Comparison of ENCODE assay signal across 8 cellular contexts in the genomic region with DNA sequence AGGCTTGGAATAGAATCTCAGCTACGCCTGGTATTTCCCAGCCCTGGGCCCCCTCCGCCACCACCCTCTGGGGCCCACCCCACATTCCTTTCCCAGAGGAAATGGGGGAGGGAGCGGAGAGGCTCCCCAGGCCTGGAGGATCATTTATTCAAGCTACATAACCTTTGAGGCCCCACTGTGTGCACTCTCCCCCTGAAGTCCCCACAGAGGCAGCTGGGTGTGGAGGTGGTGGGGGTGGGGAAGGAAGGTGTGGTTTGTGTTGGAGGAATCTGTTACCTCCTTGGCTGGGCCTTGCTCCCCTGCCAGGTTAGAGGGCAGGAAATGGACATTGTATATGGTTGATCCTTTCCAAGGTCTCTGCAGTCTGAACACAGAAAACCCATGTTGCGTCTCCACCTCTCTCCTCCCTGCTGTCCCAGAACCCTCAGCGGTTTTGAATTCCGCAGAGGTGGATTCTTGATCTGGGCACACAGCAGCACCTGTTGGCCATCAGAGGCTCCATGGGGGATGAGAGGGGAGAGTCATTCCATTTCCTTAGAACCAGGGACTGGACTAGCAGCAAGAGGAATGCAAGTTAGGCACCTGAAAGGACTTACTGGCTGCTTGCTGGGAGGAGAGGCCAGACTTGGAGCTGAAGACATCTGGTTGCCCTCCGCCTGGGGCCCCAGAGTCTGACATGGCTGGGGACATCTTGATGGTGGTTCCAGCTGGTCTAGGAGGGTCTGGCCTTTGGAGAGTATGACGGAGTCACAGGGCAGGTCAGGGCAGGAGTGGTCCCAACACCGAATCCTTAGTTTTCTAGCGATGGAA. TPM values are rescaled to one million over a fixed set of nuclear protein-coding genes. Genes with fewer than 3 reads are reported as not detected.
DNase-seq lines count a peak whose midpoint lies in the region; ATAC-seq and TF ChIP-seq lines count a peak whose summit lies in the region.

No MANE protein-coding gene starts in this region.

- H3K36me3 ChIP-seq in right atrium auricular region, result no peaks in the 10 kb centered on the region

- intact Hi-C loops in sciatic nerve (cut with DNase I), result no loop called here

- DNase-seq in GM03348 (ENCODE audit: low spot score) (peak; percentile 94), amniotic epithelial cell (ENCODE audit: low read depth) (peak; percentile 89), right atrium auricular region (ENCODE audit: low spot score) (no peak), sciatic nerve (ENCODE audit: low spot score) (no peak), NCI-H2107 (lab: John Stamatoyannopoulos, UW) (no peak), NCI-H146 (lab: John Stamatoyannopoulos, UW) (no peak)
- no peak for DNase-seq in activated naive CD4-positive, alpha-beta T cell treated with Interleukin-2 at 50 U/mL for 16 hours

- H3K4me1 ChIP-seq in right atrium auricular region, result peaks cover 6 to 83% of the 10 kb centered on the region in 2 donors

- H3K4me3 ChIP-seq in right atrium auricular region, result peak overlapping the region in 1 of 2 donors; percentile 13

- peak overlapping the region; percentile 66 to 80 for H3K27ac ChIP-seq in right atrium auricular region

- H3K27me3 ChIP-seq in right atrium auricular region, result no peaks in the 10 kb centered on the region

- TF ChIP-seq CTCF in right atrium auricular region (IDR thresholded peaks at IDR 0.05), result no peak

- peak; percentile 39 for ATAC-seq in sciatic nerve
- no peak for ATAC-seq in GM21423 (IDR thresholded peaks at IDR 0.05; ENCODE audit: unreplicated experiment)

- H3K9me3 ChIP-seq in right atrium auricular region, result no peaks in the 10 kb centered on the region

RNA-seq across cellular contexts. Expression of a gene that starts 23.0 kb away (rescaled TPM):
- 10 to 100 TPM; 59.9 to 95.6 TPM for total RNA-seq in right atrium auricular region
- total RNA-seq in sciatic nerve, result 154 TPM

Comparison
In these comparisons a context has a peak if more than half of its experiments do, and no peak if none do; other contexts are left out.
1. DNase-seq: peak in GM03348 (single experiment) and amniotic epithelial cell (single experiment); none in right atrium auricular region (single experiment), sciatic nerve (single experiment), NCI-H2107 (single experiment), NCI-H146 (single experiment) and activated naive CD4-positive, alpha-beta T cell treated with Interleukin-2 at 50 U/mL for 16 hours (single experiment).